In the genomic region with DNA sequence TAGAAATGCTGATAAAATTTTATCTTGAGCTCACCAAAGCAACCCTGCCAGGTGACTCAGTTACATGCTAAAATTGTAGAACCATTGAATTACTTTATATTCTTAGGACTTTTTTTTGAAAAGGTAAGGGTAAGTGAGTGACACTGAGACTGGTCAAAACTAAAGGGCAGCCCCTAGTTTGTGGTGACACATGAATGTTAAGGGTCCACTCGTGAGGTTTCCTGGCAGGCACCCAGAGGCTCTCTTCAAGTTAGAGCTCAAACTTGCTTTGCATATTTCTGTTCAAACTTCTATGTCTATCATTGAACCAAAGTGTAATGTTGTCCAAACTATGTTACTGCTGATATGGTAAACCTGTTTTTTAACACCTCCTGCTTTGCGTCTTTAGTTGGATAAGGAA, we compare ENCODE assay signal across 21 cellular contexts. TPM values are rescaled to one million over a fixed set of nuclear protein-coding genes. Genes with fewer than 3 reads are reported as not detected.
DNase-seq lines count a peak whose midpoint lies in the region; ATAC-seq and TF ChIP-seq lines count a peak whose summit lies in the region.
"Had no signal": no experiment of that assay in that cellular context is flagged by ENCODE, and none has a peak within 500 bp of the region (broad histone marks: within the 10 kb centered on the region; RNA-seq: fewer than 3 reads in every experiment).

No MANE protein-coding gene starts in this region.

- intact Hi-C loops in left lung (cut with DNase I): no loop called here
- intact Hi-C loops in thyroid gland (cut with DNase I): no loop called here

- H3K36me3 Mint-ChIP-seq in neural progenitor cell: no peaks in the 10 kb centered on the region
- H3K36me3 Mint-ChIP-seq: CD4-positive, CD25-positive, alpha-beta regulatory T cell; CD8-positive, alpha-beta T cell had no signal

- H3K4me1 Mint-ChIP-seq in neural progenitor cell: peaks cover 3% of the 10 kb centered on the region
- H3K4me1 Mint-ChIP-seq: B cell; CD4-positive, CD25-positive, alpha-beta regulatory T cell had no signal

- ATAC-seq in left lung: peak; percentile 69
- ATAC-seq: CD8-positive, alpha-beta T cell; GM12878 had no signal

- TF ChIP-seq CTCF in left lung (IDR thresholded peaks at IDR 0.05) (no peak), thyroid gland (IDR thresholded peaks at IDR 0.05) (no peak), neural progenitor cell (IDR thresholded peaks at IDR 0.05) (no peak)

- no peaks in the 10 kb centered on the region for H3K27me3 Mint-ChIP-seq in neural progenitor cell (ENCODE audit: insufficient read depth, low read depth)

- H3K79me2 ChIP-seq in neural progenitor cell (ENCODE audit: low read depth): no peaks in the 10 kb centered on the region

- TF ChIP-seq POLR2A in thyroid gland (IDR thresholded peaks at IDR 0.05): no peak

- 38 to 48% methylated on average over 2 of the region's 2 CpGs for WGBS in thyroid gland, 2 donors

- no peak overlapping the region for H3K9ac ChIP-seq in neural progenitor cell
- H3K9ac ChIP-seq: BLaER1, GM23248 had no signal

- H3K27ac Mint-ChIP-seq in neural progenitor cell: no peak overlapping the region
- H3K27ac Mint-ChIP-seq: B cell; CD4-positive, CD25-positive, alpha-beta regulatory T cell; CD8-positive, alpha-beta T cell had no signal

- DNase-seq in DMS53 (lab: John Stamatoyannopoulos, UW) (peak; percentile 2), DMS53 treated with DMSO at 0.1 percent for 48 hours (lab: John Stamatoyannopoulos, UW; ENCODE audit: unreplicated experiment) (no peak), left lung (peak in 1 of 2 donors; percentile 37), thyroid gland (peak; percentile 11 to 33), neural progenitor cell (ENCODE audit: low spot score) (no peak)
- DNase-seq in activated CD8-positive, alpha-beta memory T cell treated with anti-CD3 and anti-CD28 coated beads for 24 hours: no peak
- DNase-seq: Caco-2; CD4-positive, CD25-positive, alpha-beta regulatory T cell; CD8-positive, alpha-beta T cell; DMS153; EL; GDM1; GM23248; H7; HCEC 1CT had no signal

- H3K36me3 ChIP-seq in left lung: no peaks in the 10 kb centered on the region
- no peaks in the 10 kb centered on the region for H3K36me3 ChIP-seq in thyroid gland
- H3K36me3 ChIP-seq in neural progenitor cell: no peaks in the 10 kb centered on the region
- H3K36me3 ChIP-seq: BLaER1 had no signal

- no peaks in the 10 kb centered on the region for H4K20me1 ChIP-seq in neural progenitor cell (ENCODE audit: low read depth)
- H4K20me1 ChIP-seq: BLaER1 had no signal

- H3K4me1 ChIP-seq in left lung: no peaks in the 10 kb centered on the region
- H3K4me1 ChIP-seq in thyroid gland: no peaks in the 10 kb centered on the region
- no peaks in the 10 kb centered on the region for H3K4me1 ChIP-seq in neural progenitor cell
- H3K4me1 ChIP-seq: BLaER1, Caco-2 had no signal

- no peak overlapping the region for H3K4me2 ChIP-seq in neural progenitor cell
- H3K4me2 ChIP-seq: BLaER1 had no signal

- no peaks in the 10 kb centered on the region for H3K27me3 ChIP-seq in left lung
- no peaks in the 10 kb centered on the region for H3K27me3 ChIP-seq in thyroid gland
- no peaks in the 10 kb centered on the region for H3K27me3 ChIP-seq in neural progenitor cell
- H3K27me3 ChIP-seq: BLaER1 had no signal

- H3K9me3 ChIP-seq in left lung (no peaks in the 10 kb centered on the region), thyroid gland (no peaks in the 10 kb centered on the region), neural progenitor cell (ENCODE audit: low read depth) (no peaks in the 10 kb centered on the region)
- H3K9me3 ChIP-seq: BLaER1, Caco-2 had no signal

- no peaks in the 10 kb centered on the region for H3F3A ChIP-seq in neural progenitor cell (ENCODE audit: low read depth)

- no peak overlapping the region for H3K4me3 Mint-ChIP-seq in neural progenitor cell
- H3K4me3 Mint-ChIP-seq: B cell; CD4-positive, CD25-positive, alpha-beta regulatory T cell; CD8-positive, alpha-beta T cell had no signal

- H2AFZ ChIP-seq in neural progenitor cell (replicated peaks): no peak overlapping the region
- H2AFZ ChIP-seq: GM23248 had no signal

- no peak overlapping the region for H3K27ac ChIP-seq in left lung
- H3K27ac ChIP-seq in thyroid gland: no peak overlapping the region
- no peak overlapping the region for H3K27ac ChIP-seq in neural progenitor cell
- H3K27ac ChIP-seq: 22Rv1, BLaER1, C4-2B, GM23248 had no signal

- H3K4me3 ChIP-seq in left lung (no peak overlapping the region), thyroid gland (replicated peaks in 1 of 3) (no peak overlapping the region), neural progenitor cell (no peak overlapping the region)
- H3K4me3 ChIP-seq: BLaER1, GM12878, GM23248 had no signal

- H3K9me3 Mint-ChIP-seq in neural progenitor cell: no peaks in the 10 kb centered on the region

RNA-seq across cellular contexts. Expression of gene TMPRSS11D, which starts 30.5 kb away (rescaled TPM):
- total RNA-seq in left lung (not detected), thyroid gland (not detected), neural progenitor cell (ENCODE audit: low replicate concordance) (not detected in 2 replicates)
- total RNA-seq: B cell; Caco-2; CD4-positive, CD25-positive, alpha-beta regulatory T cell; CD8-positive, alpha-beta T cell; GM12878; GM23248; H1; H7 had no signal

Comparison
In these comparisons a context has a peak if more than half of its experiments do, and no peak if none do; other contexts are left out.
1. DNase-seq: peak in DMS53 (single experiment) and thyroid gland (2 of 2); none in DMS53 treated with DMSO at 0.1 percent for 48 hours (single experiment), activated CD8-positive, alpha-beta memory T cell treated with anti-CD3 and anti-CD28 coated beads for 24 hours (single experiment) and neural progenitor cell (single experiment).